In the genomic region with DNA sequence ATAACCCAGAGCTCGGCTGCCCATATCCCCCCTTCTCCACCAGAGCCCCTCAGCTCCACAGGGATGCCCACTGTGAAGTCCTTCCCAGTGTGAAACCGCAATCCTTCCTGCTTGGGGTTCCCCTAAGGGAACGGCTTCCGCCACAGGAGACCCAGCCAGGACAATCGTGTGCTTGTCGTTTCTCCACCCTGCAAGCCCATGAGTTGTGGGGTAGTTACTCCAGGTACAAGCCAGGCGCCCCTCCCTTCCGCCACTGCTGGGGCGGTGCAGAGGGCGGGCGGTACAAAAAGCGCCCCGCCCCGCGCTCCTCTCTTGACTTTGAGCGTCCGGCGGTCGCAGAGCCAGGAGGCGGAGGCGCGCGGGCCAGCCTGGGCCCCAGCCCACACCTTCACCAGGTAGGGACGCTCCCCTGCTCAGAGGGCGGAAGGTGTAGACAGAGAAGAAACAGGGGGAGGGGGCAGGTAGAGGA, we compare ENCODE assay signal across 8 cellular contexts. TPM values are rescaled to one million over a fixed set of nuclear protein-coding genes. Genes with fewer than 3 reads are reported as not detected.
A peak's percentile ranks its signal among the peaks of the same experiment; 100 is the strongest.
DNase-seq lines count a peak whose midpoint lies in the region; ATAC-seq and TF ChIP-seq lines count a peak whose summit lies in the region.

A gene with protein sequence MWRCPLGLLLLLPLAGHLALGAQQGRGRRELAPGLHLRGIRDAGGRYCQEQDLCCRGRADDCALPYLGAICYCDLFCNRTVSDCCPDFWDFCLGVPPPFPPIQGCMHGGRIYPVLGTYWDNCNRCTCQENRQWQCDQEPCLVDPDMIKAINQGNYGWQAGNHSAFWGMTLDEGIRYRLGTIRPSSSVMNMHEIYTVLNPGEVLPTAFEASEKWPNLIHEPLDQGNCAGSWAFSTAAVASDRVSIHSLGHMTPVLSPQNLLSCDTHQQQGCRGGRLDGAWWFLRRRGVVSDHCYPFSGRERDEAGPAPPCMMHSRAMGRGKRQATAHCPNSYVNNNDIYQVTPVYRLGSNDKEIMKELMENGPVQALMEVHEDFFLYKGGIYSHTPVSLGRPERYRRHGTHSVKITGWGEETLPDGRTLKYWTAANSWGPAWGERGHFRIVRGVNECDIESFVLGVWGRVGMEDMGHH (plus strand): TSS at position 315 of the 469 bp plus-strand sequence. CDS start 634 bp downstream, outside the sequence.

- H3K4me1 ChIP-seq in ACC112 (ENCODE audit: control insufficient read depth, insufficient read depth, low read length, unreplicated experiment) (peaks cover 50% of the 10 kb centered on the region), esophagus muscularis mucosa (peaks cover 54 to 82% (median 71%) of the 10 kb centered on the region in 4 donors)
- no peaks in the 10 kb centered on the region for H3K4me1 ChIP-seq in naive thymus-derived CD4-positive, alpha-beta T cell (ENCODE audit: control insufficient read depth in 2 of 2, insufficient read depth in 2 of 2, low read length in 2 of 2)

- no peaks in the 10 kb centered on the region for H3K36me3 ChIP-seq in ACC112 (ENCODE audit: insufficient read depth, low read length)
- peaks cover 0 to 25% (median 0%) of the 10 kb centered on the region in 4 donors for H3K36me3 ChIP-seq in esophagus muscularis mucosa
- H3K36me3 ChIP-seq in naive thymus-derived CD4-positive, alpha-beta T cell (ENCODE audit: control insufficient read depth in 2 of 3, insufficient read depth in 3 of 3, low read length in 3 of 3) = no peaks in the 10 kb centered on the region
- no peaks in the 10 kb centered on the region for H3K36me3 ChIP-seq in WERI-Rb-1

- H3K4me3 Mint-ChIP-seq in naive thymus-derived CD4-positive, alpha-beta T cell = no peak within 1 kb of the TSS

- H3K9me3 Mint-ChIP-seq in naive thymus-derived CD4-positive, alpha-beta T cell = peaks cover 0 to 3% (median 0%) of the 10 kb centered on the region in 11 donors

- peaks cover 7 to 30% (median 11%) of the 10 kb centered on the region in 5 donors for H3K27me3 Mint-ChIP-seq in naive thymus-derived CD4-positive, alpha-beta T cell

- peaks cover 0 to 4% (median 0%) of the 10 kb centered on the region in 7 donors for H3K4me1 Mint-ChIP-seq in naive thymus-derived CD4-positive, alpha-beta T cell

- POLR2A ChIA-PET in naive thymus-derived CD4-positive, alpha-beta T cell (lab: Charles Lee) = no interaction called here

- DNase-seq in NCI-H69 (lab: John Stamatoyannopoulos, UW) = peak; percentile 59
- DNase-seq in esophagus muscularis mucosa (ENCODE audit: extremely low spot score) = no peak
- DNase-seq in naive thymus-derived CD4-positive, alpha-beta T cell = peak in 1 of 9 donors; percentile 13
- no peak for DNase-seq in WERI-Rb-1
- no peak for DNase-seq in NCI-H1417 (lab: John Stamatoyannopoulos, UW)
- DNase-seq in activated CD4-positive, alpha-beta T cell treated with anti-CD3 and anti-CD28 coated beads for 48 hours = no peak

- WGBS in esophagus muscularis mucosa = 13% methylated on average over 16 of the region's 25 CpGs

- no peak within 1 kb of the TSS for H2AFZ ChIP-seq in ACC112 (ENCODE audit: low read length, unreplicated experiment)

- no peaks in the 10 kb centered on the region for H3K27me3 ChIP-seq in ACC112 (ENCODE audit: insufficient read depth, low read length)
- H3K27me3 ChIP-seq in esophagus muscularis mucosa = no peaks in the 10 kb centered on the region
- no peaks in the 10 kb centered on the region for H3K27me3 ChIP-seq in naive thymus-derived CD4-positive, alpha-beta T cell (ENCODE audit: control insufficient read depth in 2 of 2, insufficient read depth in 2 of 2, low read length in 2 of 2)
- no peaks in the 10 kb centered on the region for H3K27me3 ChIP-seq in WERI-Rb-1 (ENCODE audit: insufficient read depth, low read depth, severe bottlenecking)

- no peaks in the 10 kb centered on the region for H3K9me3 ChIP-seq in esophagus muscularis mucosa
- H3K9me3 ChIP-seq in naive thymus-derived CD4-positive, alpha-beta T cell (ENCODE audit: control insufficient read depth in 2 of 3, low read length in 3 of 3) = no peaks in the 10 kb centered on the region
- no peaks in the 10 kb centered on the region for H3K9me3 ChIP-seq in WERI-Rb-1 (ENCODE audit: severe bottlenecking)

- H3K4me3 ChIP-seq in ACC112 (ENCODE audit: low read depth, low read length) (peak within 1 kb of the TSS; percentile 64), esophagus muscularis mucosa (peak within 1 kb of the TSS; percentile 67 to 81 (median 73)), WERI-Rb-1 (ENCODE audit: low read depth, low read length) (no peak within 1 kb of the TSS)
- H3K4me3 ChIP-seq in naive thymus-derived CD4-positive, alpha-beta T cell (ENCODE audit: low read length) = no peak within 1 kb of the TSS

- CTCF ChIA-PET in naive thymus-derived CD4-positive, alpha-beta T cell (lab: Charles Lee) = interaction anchor here (0.6 to 1.2 kb wide), 2 partner anchors 11 to 51 kb away, joined by 3 read pairs; no protein-coding TSS in a partner anchor

- H3K27ac ChIP-seq in ACC112 (ENCODE audit: low read depth, low read length) (no peak within 1 kb of the TSS), esophagus muscularis mucosa (replicated peaks in 1 of 4) (peak within 1 kb of the TSS; percentile 92 to 96 (median 94)), WERI-Rb-1 (no peak within 1 kb of the TSS)
- no peak within 1 kb of the TSS for H3K27ac ChIP-seq in naive thymus-derived CD4-positive, alpha-beta T cell (ENCODE audit: low read depth, low read length)

- no peak for TF ChIP-seq EP300 in esophagus muscularis mucosa (IDR thresholded peaks at IDR 0.05)

- peak; percentile 6 for ATAC-seq in naive thymus-derived CD4-positive, alpha-beta T cell
- no peak for ATAC-seq in HG03108 (IDR thresholded peaks at IDR 0.05; ENCODE audit: unreplicated experiment)

- intact Hi-C loops in esophagus muscularis mucosa (cut with DNase I) = no loop called here
- intact Hi-C loops in naive thymus-derived CD4-positive, alpha-beta T cell (cut with micrococcal nuclease) = no loop called here

- H3K36me3 Mint-ChIP-seq in naive thymus-derived CD4-positive, alpha-beta T cell = no peaks in the 10 kb centered on the region

- peaks cover 9% of the 10 kb centered on the region for H3K79me2 ChIP-seq in ACC112 (ENCODE audit: control insufficient read depth, insufficient read depth, low read length, unreplicated experiment)

- no peak within 1 kb of the TSS for H3K27ac Mint-ChIP-seq in naive thymus-derived CD4-positive, alpha-beta T cell

- TF ChIP-seq POLR2A in esophagus muscularis mucosa (IDR thresholded peaks at IDR 0.05; ENCODE audit: low read depth) = peak; percentile 81

- TF ChIP-seq CTCF in esophagus muscularis mucosa (IDR thresholded peaks at IDR 0.05) (no peak), WERI-Rb-1 (IDR thresholded peaks at IDR 0.05; ENCODE audit: low read depth, low read length) (no peak)

RNA-seq across cellular contexts. Expression of the gene that starts here (rescaled TPM):
- total RNA-seq in esophagus muscularis mucosa = 100 to 1,000 TPM; 139 to 354 (median 244) TPM
- not detected for total RNA-seq in naive thymus-derived CD4-positive, alpha-beta T cell
- not detected for polyA plus RNA-seq in naive thymus-derived CD4-positive, alpha-beta T cell

Comparison
In these comparisons a context has a peak if more than half of its experiments do, and no peak if none do; other contexts are left out.
1. RNA of the gene that starts here (total RNA-seq): 139 to 354 TPM in esophagus muscularis mucosa; not detected in naive thymus-derived CD4-positive, alpha-beta T cell; every median in the first group is over 100 times any median in the second.
2. Peak in ATAC-seq in naive thymus-derived CD4-positive, alpha-beta T cell; RNA of the gene not detected or under 1 TPM.
3. H3K27ac ChIP-seq: peak in esophagus muscularis mucosa (4 of 4); none in ACC112 (single experiment), naive thymus-derived CD4-positive, alpha-beta T cell (single experiment) and WERI-Rb-1 (single experiment).
4. H3K4me3 ChIP-seq: peak in ACC112 (single experiment) and esophagus muscularis mucosa (4 of 4); none in naive thymus-derived CD4-positive, alpha-beta T cell (single experiment) and WERI-Rb-1 (single experiment).